13 cellular contexts compared by ENCODE assay signal in genomic region chr13:51625555-51626345, GRCh38. TPM values are rescaled to one million over a fixed set of nuclear protein-coding genes. Genes with fewer than 3 reads are reported as not detected.
A peak's percentile ranks its signal among the peaks of the same experiment; 100 is the strongest.
DNase-seq lines count a peak whose midpoint lies in the region; ATAC-seq and TF ChIP-seq lines count a peak whose summit lies in the region.
"Had no signal": no experiment of that assay in that cellular context is flagged by ENCODE, and none has a peak within 500 bp of the region (broad histone marks: within the 10 kb centered on the region; RNA-seq: fewer than 3 reads in every experiment).

No MANE protein-coding gene starts in this region.

- TF ChIP-seq CTCF in right atrium auricular region (IDR thresholded peaks at IDR 0.05) = no peak
- TF ChIP-seq CTCF in dorsolateral prefrontal cortex (IDR thresholded peaks at IDR 0.05 in 54 of 56, conservative IDR thresholded peaks at IDR 0.05 in 2 of 56; ENCODE audit: low read depth in 1 of 56, partially characterized antibody in 56 of 56) = no peak
- no peak for TF ChIP-seq CTCF in thyroid gland (IDR thresholded peaks at IDR 0.05)

- no peaks in the 10 kb centered on the region for H3K9me3 ChIP-seq in right atrium auricular region
- no peaks in the 10 kb centered on the region for H3K9me3 ChIP-seq in thyroid gland

- no peak overlapping the region for H3K4me3 ChIP-seq in right atrium auricular region
- H3K4me3 ChIP-seq in dorsolateral prefrontal cortex = peak overlapping the region in 1 of 59 donors; percentile 31
- H3K4me3 ChIP-seq in thyroid gland (replicated peaks in 1 of 3) = no peak overlapping the region

- intact Hi-C loops in Right ventricle myocardium superior (cut with DNase I) = no loop called here
- intact Hi-C loops in dorsolateral prefrontal cortex (cut with DNase I) = no loop called here
- intact Hi-C loops in thyroid gland (cut with DNase I) = no loop called here
- intact Hi-C loops in activated T-helper 1 cell treated with anti-CD3 and anti-CD28 coated beads, Interleukin-12 subunit alpha, Interleukin-12 subunit beta, Interleukin-2, Interleukin-4 antibody, amounts not matched to agents 30 ng/mL and 10 ng/mL and 1 ng/mL, durations not matched to agents 14 hours and 24 hours and 36 hours (cut with micrococcal nuclease) = no loop called here

- H3K27ac Mint-ChIP-seq in activated T-helper 1 cell treated with anti-CD3 and anti-CD28 coated beads, Interleukin-12 subunit alpha, Interleukin-12 subunit beta, Interleukin-2, Interleukin-4 antibody, amounts not matched to agents 30 ng/mL and 10 ng/mL and 1 ng/mL, durations not matched to agents 14 hours and 24 hours and 36 hours = no peak overlapping the region
- H3K27ac Mint-ChIP-seq: activated CD4-positive, alpha-beta T cell treated with anti-CD3 and anti-CD28 coated beads, Interleukin-2, amount 10 ng/mL, durations not matched to agents 24 days and 14 days; activated naive CD8-positive, alpha-beta T cell treated with anti-CD3 and anti-CD28 coated beads, Interleukin-2, amount 10 ng/mL, durations not matched to agents 7 days and 5 days had no signal

- no peaks in the 10 kb centered on the region for H3K9me3 Mint-ChIP-seq in activated T-helper 1 cell treated with anti-CD3 and anti-CD28 coated beads, Interleukin-12 subunit alpha, Interleukin-12 subunit beta, Interleukin-2, Interleukin-4 antibody, amounts not matched to agents 30 ng/mL and 10 ng/mL and 1 ng/mL, durations not matched to agents 14 hours and 24 hours and 36 hours
- H3K9me3 Mint-ChIP-seq: activated CD4-positive, alpha-beta T cell treated with anti-CD3 and anti-CD28 coated beads, Interleukin-2, amount 10 ng/mL, durations not matched to agents 24 days and 14 days; activated naive CD8-positive, alpha-beta T cell treated with anti-CD3 and anti-CD28 coated beads, Interleukin-2, amount 10 ng/mL, durations not matched to agents 7 days and 5 days had no signal

- peak; percentile 79 for ATAC-seq in Right ventricle myocardium superior (ENCODE audit: poor library complexity)

- H3K36me3 ChIP-seq in right atrium auricular region = no peaks in the 10 kb centered on the region
- no peaks in the 10 kb centered on the region for H3K36me3 ChIP-seq in thyroid gland

- no peaks in the 10 kb centered on the region for H3K27me3 Mint-ChIP-seq in activated T-helper 1 cell treated with anti-CD3 and anti-CD28 coated beads, Interleukin-12 subunit alpha, Interleukin-12 subunit beta, Interleukin-2, Interleukin-4 antibody, amounts not matched to agents 30 ng/mL and 10 ng/mL and 1 ng/mL, durations not matched to agents 14 hours and 24 hours and 36 hours (ENCODE audit: insufficient read depth)
- H3K27me3 Mint-ChIP-seq: activated CD4-positive, alpha-beta T cell treated with anti-CD3 and anti-CD28 coated beads, Interleukin-2, amount 10 ng/mL, durations not matched to agents 24 days and 14 days; activated naive CD8-positive, alpha-beta T cell treated with anti-CD3 and anti-CD28 coated beads, Interleukin-2, amount 10 ng/mL, durations not matched to agents 7 days and 5 days had no signal

- H3K4me1 Mint-ChIP-seq in activated T-helper 1 cell treated with anti-CD3 and anti-CD28 coated beads, Interleukin-12 subunit alpha, Interleukin-12 subunit beta, Interleukin-2, Interleukin-4 antibody, amounts not matched to agents 30 ng/mL and 10 ng/mL and 1 ng/mL, durations not matched to agents 14 hours and 24 hours and 36 hours (ENCODE audit: low read depth) = peaks cover 29% of the 10 kb centered on the region

- H3K27ac ChIP-seq in right atrium auricular region (no peak overlapping the region), dorsolateral prefrontal cortex (peak overlapping the region in 58 of 59 donors; percentile 5 to 96 (median 75)), thyroid gland (peak overlapping the region; percentile 84 to 92 (median 85))

- H3K4me1 ChIP-seq in right atrium auricular region = peaks cover 0 to 37% of the 10 kb centered on the region in 2 donors
- H3K4me1 ChIP-seq in thyroid gland = peaks cover 50 to 65% of the 10 kb centered on the region in 2 donors

- DNase-seq in Right ventricle myocardium superior (peak; percentile 59), right atrium auricular region (ENCODE audit: low spot score) (no peak), dorsolateral prefrontal cortex (peak in 1 of 10 donors; percentile 30), lung microvascular endothelial cell (ENCODE audit: low read depth in 2 of 2) (peak; percentile 59 to 83), thyroid gland (peak; percentile 73 to 78), activated gamma-delta T cell treated with Interleukin-2 at 50 U/mL for 16 hours (no peak)
- no peak for DNase-seq in activated T-helper 1 cell treated with anti-CD3 and anti-CD28 coated beads, Interleukin-12 subunit alpha, Interleukin-12 subunit beta, Interleukin-2, Interleukin-4 antibody, amounts not matched to agents 30 ng/mL and 10 ng/mL and 1 ng/mL, durations not matched to agents 14 hours and 24 hours and 36 hours (ENCODE audit: low spot score)
- no peak for DNase-seq in activated naive CD4-positive, alpha-beta T cell treated with anti-CD3 and anti-CD28 coated beads, Interleukin-2, amount 50 U/mL, for 16 hours
- DNase-seq: activated CD4-positive, alpha-beta T cell treated with anti-CD3 and anti-CD28 coated beads, Interleukin-2, amount 10 ng/mL, durations not matched to agents 24 days and 14 days; activated naive CD8-positive, alpha-beta T cell treated with anti-CD3 and anti-CD28 coated beads, Interleukin-2, amount 10 ng/mL, durations not matched to agents 7 days and 5 days; GF-D8; NCI-H2029 treated with DMSO at 0.1 percent for 48 hours; SHP77 treated with DMSO at 0.1 percent for 48 hours had no signal

- H3K4me3 Mint-ChIP-seq in activated T-helper 1 cell treated with anti-CD3 and anti-CD28 coated beads, Interleukin-12 subunit alpha, Interleukin-12 subunit beta, Interleukin-2, Interleukin-4 antibody, amounts not matched to agents 30 ng/mL and 10 ng/mL and 1 ng/mL, durations not matched to agents 14 hours and 24 hours and 36 hours = no peak overlapping the region
- H3K4me3 Mint-ChIP-seq: activated CD4-positive, alpha-beta T cell treated with anti-CD3 and anti-CD28 coated beads, Interleukin-2, amount 10 ng/mL, durations not matched to agents 24 days and 14 days; activated naive CD8-positive, alpha-beta T cell treated with anti-CD3 and anti-CD28 coated beads, Interleukin-2, amount 10 ng/mL, durations not matched to agents 7 days and 5 days had no signal

- WGBS in thyroid gland, 2 donors = 26 to 37% methylated on average over 7 of the region's 7 CpGs

- H3K36me3 Mint-ChIP-seq in activated T-helper 1 cell treated with anti-CD3 and anti-CD28 coated beads, Interleukin-12 subunit alpha, Interleukin-12 subunit beta, Interleukin-2, Interleukin-4 antibody, amounts not matched to agents 30 ng/mL and 10 ng/mL and 1 ng/mL, durations not matched to agents 14 hours and 24 hours and 36 hours (ENCODE audit: low read depth) = no peaks in the 10 kb centered on the region

- TF ChIP-seq POLR2A in thyroid gland (IDR thresholded peaks at IDR 0.05) = no peak

- H3K27me3 ChIP-seq in right atrium auricular region = no peaks in the 10 kb centered on the region
- no peaks in the 10 kb centered on the region for H3K27me3 ChIP-seq in dorsolateral prefrontal cortex
- no peaks in the 10 kb centered on the region for H3K27me3 ChIP-seq in thyroid gland

RNA-seq across cellular contexts. Expression of gene WDFY2, which starts 41.5 kb away (rescaled TPM):
- total RNA-seq in Right ventricle myocardium superior = 4.0 TPM
- 1 to 10 TPM; 2.3 to 3.8 TPM for total RNA-seq in right atrium auricular region
- 10 to 100 TPM; 10.9 to 39.0 (median 19.4) TPM for total RNA-seq in dorsolateral prefrontal cortex
- 2.6 and 4.4 TPM in 2 replicates for total RNA-seq in lung microvascular endothelial cell
- 10 to 100 TPM; 15.8 to 23.9 (median 20.9) TPM for total RNA-seq in thyroid gland
- 7.5 and 11.4 TPM in 2 replicates for total RNA-seq in activated T-helper 1 cell treated with anti-CD3 and anti-CD28 coated beads, Interleukin-12 subunit alpha, Interleukin-12 subunit beta, Interleukin-2, Interleukin-4 antibody, amounts not matched to agents 30 ng/mL and 10 ng/mL and 1 ng/mL, durations not matched to agents 14 hours and 24 hours and 36 hours

Comparison
In these comparisons a context has a peak if more than half of its experiments do, and no peak if none do; other contexts are left out.
1. DNase-seq: peak in Right ventricle myocardium superior (single experiment), lung microvascular endothelial cell (2 of 2) and thyroid gland (2 of 2); none in right atrium auricular region (single experiment), activated gamma-delta T cell treated with Interleukin-2 at 50 U/mL for 16 hours (single experiment), activated T-helper 1 cell treated with anti-CD3 and anti-CD28 coated beads, Interleukin-12 subunit alpha, Interleukin-12 subunit beta, Interleukin-2, Interleukin-4 antibody, amounts not matched to agents 30 ng/mL and 10 ng/mL and 1 ng/mL, durations not matched to agents 14 hours and 24 hours and 36 hours (single experiment) and activated naive CD4-positive, alpha-beta T cell treated with anti-CD3 and anti-CD28 coated beads, Interleukin-2, amount 50 U/mL, for 16 hours (single experiment).
2. H3K27ac ChIP-seq: peak in dorsolateral prefrontal cortex (58 of 59) and thyroid gland (3 of 3); none in right atrium auricular region (0 of 2).